ENCODE assay signal across 16 cellular contexts in the genomic region with DNA sequence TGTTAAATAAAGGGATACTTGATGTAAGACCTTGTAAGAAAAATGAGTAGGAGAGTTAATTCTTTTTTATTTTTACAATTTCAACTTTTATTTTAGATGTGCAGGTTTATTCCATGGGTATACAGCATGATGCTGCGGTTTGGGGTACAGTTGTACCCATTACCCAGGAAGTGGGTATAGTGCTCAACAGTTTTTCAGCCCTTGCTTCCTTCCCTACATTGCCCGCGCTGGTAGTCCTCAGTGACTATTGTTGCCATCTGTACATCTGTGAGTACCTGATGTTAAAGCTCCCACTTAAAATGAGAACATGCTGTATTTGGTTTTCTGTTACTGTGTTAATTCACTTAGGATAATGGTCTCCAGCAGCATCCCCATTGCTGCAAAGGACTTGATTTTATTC. TPM values are rescaled to one million over a fixed set of nuclear protein-coding genes. Genes with fewer than 3 reads are reported as not detected.
DNase-seq lines count a peak whose midpoint lies in the region; ATAC-seq and TF ChIP-seq lines count a peak whose summit lies in the region.
"Had no signal": no experiment of that assay in that cellular context is flagged by ENCODE, and none has a peak within 500 bp of the region (broad histone marks: within the 10 kb centered on the region; RNA-seq: fewer than 3 reads in every experiment).

No MANE protein-coding gene starts in this region.

- intact Hi-C loops in CD8-positive, alpha-beta T cell (cut with DNase I, micrococcal nuclease), result loop anchor here in 1 of 2 experiments (2.0 kb wide), 1 partner anchor 23 kb away; no protein-coding TSS in a partner anchor
- intact Hi-C loops in OCI-LY7 (cut with micrococcal nuclease; ENCODE audit: unreplicated experiment), result no loop called here

- CTCF ChIA-PET in CD8-positive, alpha-beta T cell (lab: Charles Lee), result interaction anchor here (0.9 kb wide), 1 partner anchor 14 kb away, joined by 3 read pairs; no protein-coding TSS in a partner anchor
- CTCF ChIA-PET in OCI-LY7 (lab: Charles Lee; ENCODE audit: unreplicated experiment), result no interaction called here

- H3K4me3 ChIP-seq in CD8-positive, alpha-beta T cell (ENCODE audit: low read depth, low read length), result no peak overlapping the region
- H3K4me3 ChIP-seq in DOHH2 (ENCODE audit: low read length) (no peak overlapping the region), OCI-LY7 (ENCODE audit: low read depth, low read length, poor library complexity, severe bottlenecking) (no peak overlapping the region)
- H3K4me3 ChIP-seq: GM23338, K562 had no signal

- no peak overlapping the region for H3K4me3 Mint-ChIP-seq in CD8-positive, alpha-beta T cell
- no peak overlapping the region for H3K4me3 Mint-ChIP-seq in effector memory CD8-positive, alpha-beta T cell
- H3K4me3 Mint-ChIP-seq: CD4-positive, alpha-beta T cell; GM23338 had no signal

- TF ChIP-seq CTCF in CD8-positive, alpha-beta T cell (IDR thresholded peaks at IDR 0.05), result no peak
- TF ChIP-seq CTCF in DOHH2 (IDR thresholded peaks at IDR 0.05; ENCODE audit: low read depth, low read length, poor library complexity, severe bottlenecking) (no peak), OCI-LY7 (conservative IDR thresholded peaks at IDR 0.05; ENCODE audit: low read length) (no peak)

- H3K4me2 ChIP-seq in DOHH2 (ENCODE audit: low read length), result no peak overlapping the region
- H3K4me2 ChIP-seq in OCI-LY7 (ENCODE audit: low read length), result peak overlapping the region; percentile 54; the same call in 1 of the 2 replicates
- H3K4me2 ChIP-seq: GM23338 had no signal

- H3K9me3 ChIP-seq in CD8-positive, alpha-beta T cell (ENCODE audit: low read length), result no peaks in the 10 kb centered on the region
- H3K9me3 ChIP-seq in DOHH2 (ENCODE audit: control insufficient read depth, insufficient read depth, low read length), result no peaks in the 10 kb centered on the region
- H3K9me3 ChIP-seq in OCI-LY7 (ENCODE audit: low read length), result no peaks in the 10 kb centered on the region

- H2AFZ ChIP-seq in OCI-LY7 (ENCODE audit: low read length), result no peak overlapping the region
- H2AFZ ChIP-seq: GM23338 had no signal

- peak overlapping the region; percentile 58 for H3K27ac Mint-ChIP-seq in CD8-positive, alpha-beta T cell
- peak overlapping the region; percentile 35 to 71 for H3K27ac Mint-ChIP-seq in effector memory CD8-positive, alpha-beta T cell
- H3K27ac Mint-ChIP-seq: CD4-positive, alpha-beta T cell; GM23338 had no signal

- H3K27me3 Mint-ChIP-seq in CD8-positive, alpha-beta T cell (ENCODE audit: low read depth), result no peaks in the 10 kb centered on the region
- H3K27me3 Mint-ChIP-seq in effector memory CD8-positive, alpha-beta T cell, result no peaks in the 10 kb centered on the region
- H3K27me3 Mint-ChIP-seq: CD4-positive, alpha-beta T cell had no signal

- ATAC-seq in CD8-positive, alpha-beta T cell, result no peak
- ATAC-seq in effector memory CD8-positive, alpha-beta T cell (replicated peaks), result peak; percentile 31
- ATAC-seq: GM23338, K562 had no signal

- H3K27ac ChIP-seq in CD8-positive, alpha-beta T cell (ENCODE audit: low read depth, low read length), result no peak overlapping the region
- H3K27ac ChIP-seq in DOHH2 (ENCODE audit: low read depth, low read length), result 0 out of 2 replicates have a peak overlapping the region, but pooled peaks have one; percentile 3
- peak overlapping the region; percentile 17 for H3K27ac ChIP-seq in OCI-LY7 (ENCODE audit: low read depth, low read length, poor library complexity, severe bottlenecking)
- H3K27ac ChIP-seq: C4-2B, HL-60 had no signal

- no peaks in the 10 kb centered on the region for H3K9me3 Mint-ChIP-seq in CD8-positive, alpha-beta T cell
- H3K9me3 Mint-ChIP-seq in effector memory CD8-positive, alpha-beta T cell, result no peaks in the 10 kb centered on the region
- H3K9me3 Mint-ChIP-seq: CD4-positive, alpha-beta T cell; GM23338 had no signal

- no peaks in the 10 kb centered on the region for H3K4me1 ChIP-seq in CD8-positive, alpha-beta T cell (ENCODE audit: insufficient read depth, low read length)
- peaks cover 34% of the 10 kb centered on the region for H3K4me1 ChIP-seq in DOHH2 (ENCODE audit: control insufficient read depth, low read length)
- peaks cover 25% of the 10 kb centered on the region for H3K4me1 ChIP-seq in OCI-LY7 (ENCODE audit: insufficient read depth, low read length, poor library complexity, severe bottlenecking)

- peaks cover 10% of the 10 kb centered on the region for H3K36me3 Mint-ChIP-seq in CD8-positive, alpha-beta T cell
- peaks cover 2% of the 10 kb centered on the region for H3K36me3 Mint-ChIP-seq in effector memory CD8-positive, alpha-beta T cell (ENCODE audit: insufficient read depth)

- H3F3A ChIP-seq in DOHH2 (ENCODE audit: control insufficient read depth, insufficient read depth), result peaks cover 4% of the 10 kb centered on the region; the same call in 1 of the 2 replicates

- no peaks in the 10 kb centered on the region for H3K36me3 ChIP-seq in CD8-positive, alpha-beta T cell (ENCODE audit: insufficient read depth, low read length)
- peaks cover 9% of the 10 kb centered on the region for H3K36me3 ChIP-seq in DOHH2 (ENCODE audit: control insufficient read depth, low read length)
- H3K36me3 ChIP-seq in OCI-LY7 (ENCODE audit: insufficient read depth, low read length), result peaks cover 7% of the 10 kb centered on the region

- peaks cover 47% of the 10 kb centered on the region for H3K4me1 Mint-ChIP-seq in CD8-positive, alpha-beta T cell (ENCODE audit: low read depth)
- H3K4me1 Mint-ChIP-seq in effector memory CD8-positive, alpha-beta T cell (ENCODE audit: low read depth in 2 of 2), result peaks cover 23 to 25% of the 10 kb centered on the region in 2 donors
- H3K4me1 Mint-ChIP-seq: GM23338 had no signal

- no peak for DNase-seq in CD8-positive, alpha-beta T cell
- no peak for DNase-seq in OCI-LY7 (ENCODE audit: low spot score)
- no peak for DNase-seq in effector memory CD8-positive, alpha-beta T cell
- DNase-seq in activated CD4-positive, alpha-beta T cell treated with anti-CD3 and anti-CD28 coated beads, Interleukin-2, amount 50 U/mL, for 1 hour, result no peak
- DNase-seq in stimulated activated CD4-positive, alpha-beta T cell treated with anti-CD3 and anti-CD28 coated beads, Interleukin-1b, Interleukin-23, amount 100 ng/mL, for 48 hours, result no peak
- DNase-seq in NCI-H187 (lab: John Stamatoyannopoulos, UW), result no peak
- DNase-seq in EL, result no peak
- DNase-seq: CD4-positive, alpha-beta T cell; DMS79 treated with DMSO at 0.1 percent for 48 hours; GDM1; HCEC 1CT had no signal

- no peaks in the 10 kb centered on the region for H3K9me2 ChIP-seq in DOHH2 (replicated peaks; ENCODE audit: control insufficient read depth, low read length)
- H3K9me2 ChIP-seq in OCI-LY7 (ENCODE audit: insufficient read depth, low read length), result no peaks in the 10 kb centered on the region

- H3K79me2 ChIP-seq in DOHH2 (ENCODE audit: control insufficient read depth, low read length) (peaks cover 92% of the 10 kb centered on the region), OCI-LY7 (ENCODE audit: insufficient read depth, low read depth, low read length) (peaks cover 93% of the 10 kb centered on the region)

- no TSS peak for BruUV-seq in OCI-LY7 (replicated peaks; lab: Mats Ljungman, UMichigan)

- POLR2A ChIA-PET in CD8-positive, alpha-beta T cell (lab: Charles Lee), result no interaction called here
- POLR2A ChIA-PET in OCI-LY7 (lab: Charles Lee), result interaction anchor here (0.7 to 1.2 kb wide), 6 partner anchors 8 to 29 kb away, joined by 3 to 9 read pairs (median 3); a partner anchor contains a TSS

- H3K27me3 ChIP-seq in CD8-positive, alpha-beta T cell (ENCODE audit: insufficient read depth, low read length), result no peaks in the 10 kb centered on the region
- no peaks in the 10 kb centered on the region for H3K27me3 ChIP-seq in DOHH2 (ENCODE audit: control insufficient read depth, low read length)

- H4K20me1 ChIP-seq in DOHH2 (ENCODE audit: control insufficient read depth, insufficient read depth, low read depth, low read length) (no peaks in the 10 kb centered on the region; the same call in 1 of the 2 replicates), OCI-LY7 (ENCODE audit: insufficient read depth, low read length) (0 out of 2 replicates have a peak, but pooled peaks cover 9% of the 10 kb centered on the region)

RNA-seq across cellular contexts. Expression of a gene that starts 9.7 kb away (rescaled TPM):
- total RNA-seq in CD8-positive, alpha-beta T cell, result 10 to 100 TPM; 10.2 to 10.9 TPM
- total RNA-seq in OCI-LY7 (2014; rRNA removed; shearing (Covaris generic)), result 17.8 and 23.0 TPM in 2 replicates
- total RNA-seq in OCI-LY7 (2022), result 37.5 and 42.0 TPM in 2 replicates

RNA-seq across cellular contexts. Expression of a gene that starts 17.7 kb away (rescaled TPM):
- 10 to 100 TPM; 13.8 to 15.5 TPM for total RNA-seq in CD8-positive, alpha-beta T cell
- total RNA-seq in OCI-LY7 (2014; rRNA removed; shearing (Covaris generic)), result 7.4 and 7.9 TPM in 2 replicates
- 26.2 and 27.5 TPM in 2 replicates for total RNA-seq in OCI-LY7 (2022)
